8 cellular contexts compared by ENCODE assay signal in the genomic region with DNA sequence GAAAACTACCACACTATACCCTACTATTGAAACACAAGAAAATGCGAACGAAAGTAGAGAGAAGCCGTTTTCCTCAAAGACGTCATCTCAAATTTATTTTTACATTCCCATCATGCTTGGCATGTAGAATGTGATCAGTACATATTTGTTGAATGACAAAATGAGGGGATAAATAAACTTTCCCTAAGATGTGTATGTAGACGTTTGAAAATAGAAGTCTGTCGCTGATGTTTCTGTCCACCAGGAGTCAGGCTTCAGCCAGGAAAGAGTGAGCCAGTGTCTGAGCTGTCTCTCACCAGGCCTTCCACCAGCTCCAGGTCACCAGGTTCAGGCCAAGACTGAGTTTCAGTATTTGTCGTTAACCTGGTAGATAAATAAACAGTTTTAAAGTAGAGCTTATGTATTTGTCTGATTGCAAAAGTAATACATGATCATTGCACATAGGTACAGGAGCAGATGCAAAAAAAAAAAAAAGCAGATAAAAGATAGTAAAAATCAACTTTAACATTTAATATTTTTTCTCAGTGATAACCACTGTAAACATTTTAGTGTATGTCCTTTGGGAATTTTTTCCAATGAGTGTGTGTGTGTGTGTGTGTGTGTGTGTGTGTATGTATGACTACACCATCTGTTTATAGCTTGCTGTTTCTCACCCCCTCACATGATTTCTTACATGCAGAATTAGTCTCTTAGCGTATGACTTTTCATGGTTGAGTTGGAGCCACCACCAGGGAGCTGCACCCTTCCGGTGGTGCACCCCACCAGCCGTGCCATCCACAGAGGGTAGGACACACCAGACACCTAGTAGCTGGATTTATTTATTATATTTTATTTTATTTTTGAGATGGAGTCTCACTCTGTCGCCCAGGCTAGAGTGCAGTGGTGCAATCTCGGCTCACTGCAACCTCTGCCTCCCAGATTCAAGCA. TPM values are rescaled to one million over a fixed set of nuclear protein-coding genes. Genes with fewer than 3 reads are reported as not detected.
DNase-seq lines count a peak whose midpoint lies in the region; TF ChIP-seq lines count a peak whose summit lies in the region.

No MANE protein-coding gene starts in this region.

- H3K4me3 ChIP-seq in vagina = no peak overlapping the region

- no peak for TF ChIP-seq POLR2A in vagina (IDR thresholded peaks at IDR 0.05)

- intact Hi-C loops in vagina (cut with DNase I) = loop anchor here (5.0 to 10.0 kb wide), 2 partner anchors 53 to 141 kb away; a partner anchor contains a TSS

- no peaks in the 10 kb centered on the region for H3K27me3 ChIP-seq in vagina

- DNase-seq in activated CD8-positive, alpha-beta memory T cell treated with anti-CD3 and anti-CD28 coated beads, Interleukin-2, amount 50 U/mL, for 4 hours = peak; percentile 41
- DNase-seq in activated CD8-positive, alpha-beta memory T cell treated with anti-CD3 and anti-CD28 coated beads for 24 hours = no peak
- DNase-seq in HK-2 (ENCODE audit: unreplicated experiment) (peak; percentile 45), OCI-M2 (lab: John Stamatoyannopoulos, UW; ENCODE audit: unreplicated experiment) (peak; percentile 30), germinal center (ENCODE audit: low spot score) (peak; percentile 53), non-pigmented ciliary epithelial cell (ENCODE audit: low read depth) (peak; percentile 84), vagina (ENCODE audit: extremely low spot score in 2 of 2) (peak in 1 of 2 donors; percentile 67)
- peak; percentile 38 for DNase-seq in activated naive CD4-positive, alpha-beta T cell treated with anti-CD3 and anti-CD28 coated beads, Interleukin-2, amount 50 U/mL, for 16 hours

- no peaks in the 10 kb centered on the region for H3K9me3 ChIP-seq in vagina

- H3K4me1 ChIP-seq in vagina = peaks cover 40% of the 10 kb centered on the region

- peak overlapping the region; percentile 72 for H3K27ac ChIP-seq in vagina

- H3K36me3 ChIP-seq in vagina = peaks cover 0 to under 1% of the 10 kb centered on the region in 2 donors

- TF ChIP-seq CTCF in vagina (IDR thresholded peaks at IDR 0.05) = peak; percentile 42 to 64 (median 55)

RNA-seq across cellular contexts. Expression of a gene that starts 26.2 kb away (rescaled TPM):
- total RNA-seq in vagina = 50.1 TPM

RNA-seq across cellular contexts. Expression of a gene that starts 40.7 kb away (rescaled TPM):
- total RNA-seq in vagina = 0.74 TPM

RNA-seq across cellular contexts. Expression of a gene that starts 50.3 kb away (rescaled TPM):
- 38.1 TPM for total RNA-seq in vagina
